In genomic region chr17:45143101-45143670, GRCh38 we compare ENCODE assay signal across 10 cellular contexts. TPM values are rescaled to one million over a fixed set of nuclear protein-coding genes. Genes with fewer than 3 reads are reported as not detected.
DNase-seq lines count a peak whose midpoint lies in the region; TF ChIP-seq lines count a peak whose summit lies in the region.
"Had no signal": no experiment of that assay in that cellular context is flagged by ENCODE, and none has a peak within 500 bp of the region (broad histone marks: within the 10 kb centered on the region; RNA-seq: fewer than 3 reads in every experiment).

No MANE protein-coding gene starts in this region.

- peaks cover 16 to 46% (median 42%) of the 10 kb centered on the region in 6 donors for H3K4me1 ChIP-seq in spleen

- peak overlapping the region in 4 of 8 donors; percentile 27 to 67 (median 48) for H3K4me3 ChIP-seq in spleen
- H3K4me3 ChIP-seq: PC-9 had no signal

- H3K27ac Mint-ChIP-seq in activated naive CD8-positive, alpha-beta T cell treated with anti-CD3 and anti-CD28 coated beads for 36 hours = peak overlapping the region; percentile 67
- H3K27ac Mint-ChIP-seq in immature natural killer cell = peak overlapping the region in 4 of 6 donors; percentile 21 to 66 (median 51)
- H3K27ac Mint-ChIP-seq: activated CD8-positive, alpha-beta memory T cell treated with anti-CD3 and anti-CD28 coated beads, Interleukin-2, amount 10 ng/mL, durations not matched to agents 7 days and 5 days had no signal

- H3K36me3 ChIP-seq in spleen = peaks cover 0 to 19% (median 0%) of the 10 kb centered on the region in 6 donors

- intact Hi-C loops in spleen (cut with DNase I; ENCODE audit: low total_unique reads) = no loop called here

- no peaks in the 10 kb centered on the region for H3K9me3 Mint-ChIP-seq in activated naive CD8-positive, alpha-beta T cell treated with anti-CD3 and anti-CD28 coated beads for 36 hours
- H3K9me3 Mint-ChIP-seq in immature natural killer cell = no peaks in the 10 kb centered on the region

- H3K4me1 Mint-ChIP-seq in activated naive CD8-positive, alpha-beta T cell treated with anti-CD3 and anti-CD28 coated beads for 36 hours = peaks cover 29% of the 10 kb centered on the region
- H3K4me1 Mint-ChIP-seq in immature natural killer cell = peaks cover 43% of the 10 kb centered on the region in 2 donors

- TF ChIP-seq CTCF in spleen (IDR thresholded peaks at IDR 0.05 in 8 of 11, conservative IDR thresholded peaks at IDR 0.05 in 3 of 11) = no peak

- no peaks in the 10 kb centered on the region for H3K27me3 ChIP-seq in spleen (replicated peaks in 1 of 7)

- TF ChIP-seq POLR2A in spleen (IDR thresholded peaks at IDR 0.05) = no peak

- H3K27ac ChIP-seq in spleen = peak overlapping the region; percentile 85 to 91 (median 90)
- H3K27ac ChIP-seq: PC-9 had no signal

- H3K4me3 Mint-ChIP-seq in activated naive CD8-positive, alpha-beta T cell treated with anti-CD3 and anti-CD28 coated beads for 36 hours = no peak overlapping the region
- peak overlapping the region; percentile 18 to 73 (median 64) for H3K4me3 Mint-ChIP-seq in immature natural killer cell
- H3K4me3 Mint-ChIP-seq: activated CD8-positive, alpha-beta memory T cell treated with anti-CD3 and anti-CD28 coated beads, Interleukin-2, amount 10 ng/mL, durations not matched to agents 7 days and 5 days had no signal

- no peaks in the 10 kb centered on the region for H3K9me3 ChIP-seq in spleen

- H3K27me3 Mint-ChIP-seq in activated naive CD8-positive, alpha-beta T cell treated with anti-CD3 and anti-CD28 coated beads for 36 hours = peaks cover under 1% of the 10 kb centered on the region
- peaks cover 6 to 18% (median 14%) of the 10 kb centered on the region in 3 donors for H3K27me3 Mint-ChIP-seq in immature natural killer cell (ENCODE audit: low read depth in 3 of 3)

- peaks cover 8% of the 10 kb centered on the region for H3K36me3 Mint-ChIP-seq in activated naive CD8-positive, alpha-beta T cell treated with anti-CD3 and anti-CD28 coated beads for 36 hours
- peaks cover 0 to 4% (median 0%) of the 10 kb centered on the region in 3 donors for H3K36me3 Mint-ChIP-seq in immature natural killer cell

- DNase-seq in ELF-1 (ENCODE audit: low read depth, low spot score) (peak; percentile 29), immature natural killer cell (no peak), spleen (peak; percentile 69), DMS 273 treated with DMSO at 0.1 percent for 48 hours (lab: John Stamatoyannopoulos, UW) (no peak), kidney tubule cell (ENCODE audit: low spot score) (no peak)
- no peak for DNase-seq in activated naive CD8-positive, alpha-beta T cell treated with anti-CD3 and anti-CD28 coated beads for 36 hours
- no peak for DNase-seq in activated CD8-positive, alpha-beta memory T cell treated with anti-CD3 and anti-CD28 coated beads, Interleukin-2, amount 50 U/mL, for 48 hours
- DNase-seq in stimulated activated CD4-positive, alpha-beta T cell treated with anti-CD3 and anti-CD28 coated beads, Interleukin-4, amount 100 ng/mL, for 4 hours = no peak
- DNase-seq: activated CD8-positive, alpha-beta memory T cell treated with anti-CD3 and anti-CD28 coated beads, Interleukin-2, amount 10 ng/mL, durations not matched to agents 7 days and 5 days; PC-9 had no signal

- WGBS in spleen, 5 donors = 81 to 87% (median 86%) methylated on average over 13 of the region's 13 CpGs

RNA-seq across cellular contexts. Expression of gene HEXIM1, which starts 5.1 kb away (rescaled TPM):
- total RNA-seq in activated naive CD8-positive, alpha-beta T cell treated with anti-CD3 and anti-CD28 coated beads for 36 hours = 10 to 100 TPM; 36.0 to 36.5 TPM
- 1 to 10 TPM; 1.1 to 7.2 (median 3.0) TPM for polyA plus RNA-seq in immature natural killer cell
- total RNA-seq in spleen = 10 to 100 TPM; 23.4 to 43.1 (median 27.8) TPM
- polyA plus RNA-seq in spleen = 10 to 100 TPM; 12.9 to 26.7 (median 15.1) TPM

RNA-seq across cellular contexts. Expression of gene ACBD4, which starts 7.7 kb away (rescaled TPM):
- 1 to 10 TPM; 8.6 to 8.9 TPM for total RNA-seq in activated naive CD8-positive, alpha-beta T cell treated with anti-CD3 and anti-CD28 coated beads for 36 hours
- polyA plus RNA-seq in immature natural killer cell (10 to 100 TPM in 2 of 3 donors, 1 to 10 TPM in 1; 7.9 to 11.2 (median 10.4) TPM), spleen (10 to 100 TPM; 22.8 to 32.8 (median 31.8) TPM)
- 10 to 100 TPM; 14.1 to 24.6 (median 20.2) TPM for total RNA-seq in spleen

RNA-seq across cellular contexts. Expression of gene PLCD3, which starts 10.9 kb away (rescaled TPM):
- total RNA-seq in activated naive CD8-positive, alpha-beta T cell treated with anti-CD3 and anti-CD28 coated beads for 36 hours = 1 to 10 TPM; 2.7 to 3.8 TPM
- polyA plus RNA-seq in immature natural killer cell (under 1 TPM in 1 of 3 donors, not detected in 2; 0.75 TPM), spleen (1 to 10 TPM; 1.5 to 3.5 (median 3.4) TPM)
- 1 to 10 TPM; 2.8 to 9.9 (median 7.1) TPM for total RNA-seq in spleen

RNA-seq across cellular contexts. Expression of gene HEXIM2, which starts 18.5 kb away (rescaled TPM):
- total RNA-seq in activated naive CD8-positive, alpha-beta T cell treated with anti-CD3 and anti-CD28 coated beads for 36 hours = 1 to 10 TPM; 4.8 to 5.6 TPM
- polyA plus RNA-seq in immature natural killer cell = 1 to 10 TPM; 1.9 to 7.4 (median 5.6) TPM
- 1 to 10 TPM; 4.0 to 9.4 (median 6.1) TPM for total RNA-seq in spleen
- 10 to 100 TPM in 1 of 3 donors, 1 to 10 TPM in 2; 8.7 to 10.4 (median 9.9) TPM for polyA plus RNA-seq in spleen

Comparison
In these comparisons a context has a peak if more than half of its experiments do, and no peak if none do; other contexts are left out.
1. DNase-seq: peak in ELF-1 (single experiment) and spleen (single experiment); none in activated naive CD8-positive, alpha-beta T cell treated with anti-CD3 and anti-CD28 coated beads for 36 hours (single experiment), immature natural killer cell (0 of 3), DMS 273 treated with DMSO at 0.1 percent for 48 hours (single experiment), activated CD8-positive, alpha-beta memory T cell treated with anti-CD3 and anti-CD28 coated beads, Interleukin-2, amount 50 U/mL, for 48 hours (single experiment), stimulated activated CD4-positive, alpha-beta T cell treated with anti-CD3 and anti-CD28 coated beads, Interleukin-4, amount 100 ng/mL, for 4 hours (0 of 2) and kidney tubule cell (single experiment).